In genomic region chr15:67542462-67543347, GRCh38 we compare ENCODE assay signal across 8 cellular contexts. TPM values are rescaled to one million over a fixed set of nuclear protein-coding genes. Genes with fewer than 3 reads are reported as not detected.
A peak's percentile ranks its signal among the peaks of the same experiment; 100 is the strongest.
DNase-seq lines count a peak whose midpoint lies in the region; ATAC-seq and TF ChIP-seq lines count a peak whose summit lies in the region.

MAP2K5 (plus strand) TSS chr15:67542703; CDS start chr15:67543336, 633 bp downstream.

- H3K9me2 ChIP-seq in neural cell (ENCODE audit: insufficient read depth, low read length) = no peaks in the 10 kb centered on the region

- peak within 1 kb of the TSS; percentile 91 for H3K4me3 ChIP-seq in fibroblast of villous mesenchyme (ENCODE audit: low read depth, low read length)
- peak within 1 kb of the TSS; percentile 89 for H3K4me3 ChIP-seq in neural cell (ENCODE audit: low read length)

- H3K9me3 ChIP-seq in neural cell (ENCODE audit: low read length) = no peaks in the 10 kb centered on the region

- H2AFZ ChIP-seq in neural cell (ENCODE audit: low read depth, low read length) = peak within 1 kb of the TSS; percentile 89

- peaks cover 2% of the 10 kb centered on the region for H3K27me3 Mint-ChIP-seq in IgD-negative memory B cell
- H3K27me3 Mint-ChIP-seq in stimulated activated naive CD8-positive, alpha-beta T cell treated with anti-CD3 and anti-CD28 coated beads, Interleukin-15, Interleukin-2, amounts not matched to agents 100 ng/mL and 50 ng/mL, for 24 hours = no peaks in the 10 kb centered on the region

- peak within 1 kb of the TSS; percentile 89 for H3K9ac ChIP-seq in neural cell (ENCODE audit: low read length)

- no peaks in the 10 kb centered on the region for H3K9me3 Mint-ChIP-seq in IgD-negative memory B cell
- no peaks in the 10 kb centered on the region for H3K9me3 Mint-ChIP-seq in stimulated activated naive CD8-positive, alpha-beta T cell treated with anti-CD3 and anti-CD28 coated beads, Interleukin-15, Interleukin-2, amounts not matched to agents 100 ng/mL and 50 ng/mL, for 24 hours

- peak within 1 kb of the TSS; percentile 64 for H3K27ac ChIP-seq in neural cell (ENCODE audit: low read length)

- peak within 1 kb of the TSS; percentile 92 to 98 (median 96) for H3K27ac Mint-ChIP-seq in IgD-negative memory B cell
- peak within 1 kb of the TSS; percentile 95 for H3K27ac Mint-ChIP-seq in stimulated activated naive CD8-positive, alpha-beta T cell treated with anti-CD3 and anti-CD28 coated beads, Interleukin-15, Interleukin-2, amounts not matched to agents 100 ng/mL and 50 ng/mL, for 24 hours

- peak; percentile 65 for DNase-seq in ACHN
- DNase-seq in activated effector memory CD4-positive, alpha-beta T cell treated with Interleukin-2 at 50 U/mL for 16 hours = peak; percentile 77
- peak; percentile 73 for DNase-seq in fibroblast of villous mesenchyme (ENCODE audit: low read depth)

- H3K4me2 ChIP-seq in neural cell (ENCODE audit: low read length) = peak within 1 kb of the TSS; percentile 74

- TF ChIP-seq CTCF in fibroblast of villous mesenchyme (IDR thresholded peaks at IDR 0.05; ENCODE audit: insufficient read depth, low read depth, low read length) (no peak), neural cell (IDR thresholded peaks at IDR 0.05; ENCODE audit: poor library complexity, severe bottlenecking) (peak; percentile 19)

- no peaks in the 10 kb centered on the region for H3K36me3 ChIP-seq in neural cell (ENCODE audit: insufficient read depth, low read length)

- peak; percentile 38 for TF ChIP-seq EP300 in neural cell (conservative IDR thresholded peaks at IDR 0.05; ENCODE audit: poor library complexity, severe bottlenecking)

- H3K27me3 ChIP-seq in neural cell (ENCODE audit: insufficient read depth, low read depth, low read length) = no peaks in the 10 kb centered on the region

- H3K36me3 Mint-ChIP-seq in IgD-negative memory B cell = peaks cover 3% of the 10 kb centered on the region
- peaks cover 6% of the 10 kb centered on the region for H3K36me3 Mint-ChIP-seq in stimulated activated naive CD8-positive, alpha-beta T cell treated with anti-CD3 and anti-CD28 coated beads, Interleukin-15, Interleukin-2, amounts not matched to agents 100 ng/mL and 50 ng/mL, for 24 hours (ENCODE audit: low read depth)

- no peaks in the 10 kb centered on the region for H3K79me2 ChIP-seq in neural cell (replicated peaks; ENCODE audit: insufficient read depth, low read length)

- no peaks in the 10 kb centered on the region for H3F3A ChIP-seq in neural cell (ENCODE audit: insufficient read depth, low read length, poor library complexity, severe bottlenecking)

- in situ Hi-C loops in ACHN (cut with HindIII; ENCODE audit: low pct_ligation_motif_present, low pct_unique_long_range_greater_than_20kb, low sequenced_read_pairs) = no loop called here

- TF ChIP-seq POLR2A in Raji (IDR thresholded peaks at IDR 0.05; ENCODE audit: insufficient read depth, low read depth, low read length) = peak; percentile 41; the same call in 1 of the 2 replicates

- ATAC-seq in GM19023 (IDR thresholded peaks at IDR 0.05; ENCODE audit: unreplicated experiment) = peak; percentile 55

- peak; percentile 37 for TF ChIP-seq RAD21 in neural cell (conservative IDR thresholded peaks at IDR 0.05)

- peak within 1 kb of the TSS; percentile 95 to 99 (median 98) for H3K4me3 Mint-ChIP-seq in IgD-negative memory B cell
- H3K4me3 Mint-ChIP-seq in stimulated activated naive CD8-positive, alpha-beta T cell treated with anti-CD3 and anti-CD28 coated beads, Interleukin-15, Interleukin-2, amounts not matched to agents 100 ng/mL and 50 ng/mL, for 24 hours = peak within 1 kb of the TSS; percentile 99

- H4K20me1 ChIP-seq in neural cell (ENCODE audit: insufficient read depth) = no peaks in the 10 kb centered on the region

- H3K4me1 Mint-ChIP-seq in IgD-negative memory B cell = peaks cover 35 to 49% (median 43%) of the 10 kb centered on the region in 3 donors
- H3K4me1 Mint-ChIP-seq in stimulated activated naive CD8-positive, alpha-beta T cell treated with anti-CD3 and anti-CD28 coated beads, Interleukin-15, Interleukin-2, amounts not matched to agents 100 ng/mL and 50 ng/mL, for 24 hours (ENCODE audit: low read depth) = peaks cover 48% of the 10 kb centered on the region

TF ChIP-seq in neural cell, 6 proteins besides CTCF, POLR2A, EP300 and RAD21:
- TF ChIP-seq POLR2AphosphoS5 (IDR thresholded peaks at IDR 0.05) (peak; percentile 63), SMC3 (conservative IDR thresholded peaks at IDR 0.05; ENCODE audit: poor library complexity) (peak; percentile 30), MXI1 (conservative IDR thresholded peaks at IDR 0.05; ENCODE audit: poor library complexity, severe bottlenecking) (peak; percentile 93), EZH2 (IDR thresholded peaks at IDR 0.05; ENCODE audit: borderline replicate concordance, insufficient read depth, low read length, poor library complexity, severe bottlenecking) (no peak), REST (IDR thresholded peaks at IDR 0.05; ENCODE audit: borderline replicate concordance) (peak; percentile 57), TAF1 (IDR thresholded peaks at IDR 0.05; ENCODE audit: low read depth) (no peak)

RNA-seq across cellular contexts. Expression of gene MAP2K5, which starts in this region (rescaled TPM):
- polyA plus RNA-seq in IgD-negative memory B cell = 15.2 TPM
- 6.1 and 6.9 TPM in 2 replicates for total RNA-seq in fibroblast of villous mesenchyme
- 12.1 and 20.1 TPM in 2 replicates for polyA plus RNA-seq in neural cell
- polyA minus RNA-seq in neural cell = 24.6 and 29.2 TPM in 2 replicates

Comparison
In these comparisons a context has a peak if more than half of its experiments do, and no peak if none do; other contexts are left out.
1. Peak in every context shown above with its lines: DNase-seq, ATAC-seq, H3K4me3 ChIP-seq and H3K27ac ChIP-seq.